1 cellular context compared by ENCODE assay signal in genomic region chr11:125887373-125888324, GRCh38.
TF ChIP-seq lines count a peak whose summit lies in the region.

HYLS1 (plus strand) TSS chr11:125887668; CDS start chr11:125899369, 11,701 bp downstream.

TF ChIP-seq in GM12878, 131 proteins besides CTCF, POLR2A, EP300 and RAD21 (continued from another document and continues in another):
- TF ChIP-seq ZBTB11 (CRISPR knock-in tag; IDR thresholded peaks at IDR 0.05) (no peak), SREBF2 (IDR thresholded peaks at IDR 0.05; ENCODE audit: low read length) (no peak), NR2C2 (IDR thresholded peaks at IDR 0.05; ENCODE audit: borderline replicate concordance, control insufficient read depth, insufficient read length, low read depth) (no peak), RFX5 (IDR thresholded peaks at IDR 0.05; ENCODE audit: low read depth, low read length) (peak; percentile 54; the same call in 1 of the 2 replicates), SP1 (IDR thresholded peaks at IDR 0.05; ENCODE audit: low read depth, low read length) (peak; percentile 88), PAX5 (IDR thresholded peaks at IDR 0.05; ENCODE audit: borderline replicate concordance, low read depth, low read length) (peak; percentile 52; the same call in 1 of the 2 replicates), FOS (IDR thresholded peaks at IDR 0.05; ENCODE audit: borderline replicate concordance, extremely low read depth, insufficient read length) (peak; percentile 62), TAF1 (IDR thresholded peaks at IDR 0.05; ENCODE audit: borderline replicate concordance, low read depth, low read length) (no peak), E2F8 (IDR thresholded peaks at IDR 0.05; ENCODE audit: low read depth, partially characterized antibody) (no peak), HDAC6 (IDR thresholded peaks at IDR 0.05; ENCODE audit: unreplicated experiment) (no peak), DPF2 (IDR thresholded peaks at IDR 0.05) (peak; percentile 97), ETV6 (conservative IDR thresholded peaks at IDR 0.05 in 1 of 2, IDR thresholded peaks at IDR 0.05 in 1 of 2; ENCODE audit: borderline replicate concordance in 1 of 2, low read depth in 1 of 2) (no peak), KLF5 (IDR thresholded peaks at IDR 0.05; ENCODE audit: partially characterized antibody) (peak; percentile 64), POLR2AphosphoS5 (IDR thresholded peaks at IDR 0.05; ENCODE audit: low read length) (peak; percentile 77), IRF3 (IDR thresholded peaks at IDR 0.05) (no peak; the same call in 1 of the 2 replicates), KAT2A (conservative IDR thresholded peaks at IDR 0.05; ENCODE audit: control insufficient read depth, low read depth, low read length) (no peak), TCF3 (IDR thresholded peaks at IDR 0.05; ENCODE audit: borderline replicate concordance, insufficient read depth, low read depth, low read length) (no peak), TCF7 (IDR thresholded peaks at IDR 0.05; ENCODE audit: borderline replicate concordance) (no peak), ZBTB40 (IDR thresholded peaks at IDR 0.05; ENCODE audit: borderline replicate concordance) (peak; percentile 41), BMI1 (IDR thresholded peaks at IDR 0.05; ENCODE audit: borderline replicate concordance) (no peak), ATF7 (IDR thresholded peaks at IDR 0.05; ENCODE audit: low read depth) (no peak), CHD4 (IDR thresholded peaks at IDR 0.05) (no peak), ATF3 (IDR thresholded peaks at IDR 0.05; ENCODE audit: borderline replicate concordance, extremely low read depth, low read depth, low read length) (no peak), NKRF (conservative IDR thresholded peaks at IDR 0.05) (peak; percentile 90), IRF4 (IDR thresholded peaks at IDR 0.05; ENCODE audit: low read depth, low read length) (no peak), SRF (IDR thresholded peaks at IDR 0.05; ENCODE audit: low read depth in 2 of 2, low read length in 2 of 2) (no peak), GABPA (IDR thresholded peaks at IDR 0.05; ENCODE audit: low read depth) (no peak), MEF2B (IDR thresholded peaks at IDR 0.05; ENCODE audit: partially characterized antibody, poor library complexity, severe bottlenecking) (peak; percentile 45), RAD51 (IDR thresholded peaks at IDR 0.05) (no peak), HDGF (IDR thresholded peaks at IDR 0.05) (no peak), POLR2AphosphoS2 (IDR thresholded peaks at IDR 0.05; ENCODE audit: low read depth, low read length) (no peak), SMARCA5 (IDR thresholded peaks at IDR 0.05) (peak; percentile 96), MTA2 (IDR thresholded peaks at IDR 0.05; ENCODE audit: low read depth) (peak; percentile 42), RBBP5 (conservative IDR thresholded peaks at IDR 0.05) (no peak), REST (IDR thresholded peaks at IDR 0.05; ENCODE audit: low read depth, low read length) (no peak), SIX5 (IDR thresholded peaks at IDR 0.05; ENCODE audit: low read depth, low read length, severe bottlenecking) (no peak), JUND (IDR thresholded peaks at IDR 0.05; ENCODE audit: low read depth, low read length) (no peak), EGR1 (IDR thresholded peaks at IDR 0.05; ENCODE audit: borderline replicate concordance in 1 of 2, low read depth in 2 of 2, low read length in 2 of 2) (peak in 1 of 2 experiments; percentile 74; a peak in 1 of 3 replicates), ZNF207 (IDR thresholded peaks at IDR 0.05; ENCODE audit: borderline replicate concordance) (peak; percentile 89; the same call in 1 of the 2 replicates), MTA3 (IDR thresholded peaks at IDR 0.05; ENCODE audit: borderline replicate concordance, low read length) (no peak; the same call in 1 of the 2 replicates)
